In the genomic region with DNA sequence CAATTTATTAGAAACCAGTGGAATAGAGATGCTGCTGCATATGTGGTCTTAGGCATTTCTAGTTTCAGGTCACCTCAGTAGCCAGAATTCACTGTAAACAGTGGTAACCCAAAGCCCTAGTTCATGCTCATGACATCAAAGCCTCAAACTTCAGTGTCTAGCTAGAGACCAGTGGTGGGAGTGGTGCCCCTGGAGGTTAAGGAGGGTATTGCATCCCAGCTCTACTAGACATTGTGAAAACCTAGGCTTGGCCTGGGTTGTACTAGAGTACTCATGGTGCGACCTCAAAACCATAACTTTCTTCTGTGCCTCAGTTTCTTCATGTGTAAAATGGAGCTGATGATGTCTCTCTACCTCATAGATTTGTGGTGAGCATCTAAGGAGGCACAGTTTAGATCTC, we compare ENCODE assay signal across 1 cellular context.
TF ChIP-seq lines count a peak whose summit lies in the region.

No MANE protein-coding gene starts in this region.

TF ChIP-seq in A549, 52 proteins besides CTCF, POLR2A, EP300 and RAD21 (continued from another document):
- TF ChIP-seq, protein P1, sequence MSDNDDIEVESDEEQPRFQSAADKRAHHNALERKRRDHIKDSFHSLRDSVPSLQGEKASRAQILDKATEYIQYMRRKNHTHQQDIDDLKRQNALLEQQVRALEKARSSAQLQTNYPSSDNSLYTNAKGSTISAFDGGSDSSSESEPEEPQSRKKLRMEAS (IDR thresholded peaks at IDR 0.05): no peak
- TF ChIP-seq CBX2 (IDR thresholded peaks at IDR 0.05; ENCODE audit: borderline replicate concordance, low read depth) (no peak), MAZ (IDR thresholded peaks at IDR 0.05; ENCODE audit: borderline replicate concordance, low read depth, low read length) (no peak), HOXB5 (CRISPR knock-in tag; IDR thresholded peaks at IDR 0.05) (no peak)
TF ChIP-seq in A549: peak in this region for 0.
